20 cellular contexts compared by ENCODE assay signal in genomic region chr15:90262426-90262825, GRCh38. TPM values are rescaled to one million over a fixed set of nuclear protein-coding genes. Genes with fewer than 3 reads are reported as not detected.
DNase-seq lines count a peak whose midpoint lies in the region; ATAC-seq, FAIRE-seq and TF ChIP-seq lines count a peak whose summit lies in the region.
"Had no signal": no experiment of that assay in that cellular context is flagged by ENCODE, and none has a peak within 500 bp of the region (broad histone marks: within the 10 kb centered on the region; RNA-seq: fewer than 3 reads in every experiment).

No MANE protein-coding gene starts in this region.

- TF ChIP-seq CTCF in K562 (IDR thresholded peaks at IDR 0.05 in 2 of 3, conservative IDR thresholded peaks at IDR 0.05 in 1 of 3; ENCODE audit: insufficient read depth in 2 of 3, low read depth in 1 of 3, low read length in 3 of 3) (no peak), stomach (IDR thresholded peaks at IDR 0.05) (no peak)

- peaks cover 6% of the 10 kb centered on the region; the same call in 1 of the 3 replicates for H3K36me3 ChIP-seq in K562 (ENCODE audit: control insufficient read depth, insufficient read depth, low read length)
- no peaks in the 10 kb centered on the region for H3K36me3 ChIP-seq in stomach
- H3K36me3 ChIP-seq: right lobe of liver, thoracic aorta had no signal

- DNase-seq in NCI-H226: peak; percentile 69
- no peak for DNase-seq in K562 (ENCODE audit: extremely low read depth in 1 of 4, low spot score in 3 of 4)
- DNase-seq in lung microvascular endothelial cell (ENCODE audit: low read depth in 2 of 2): peak; percentile 12 to 37
- no peak for DNase-seq in stimulated activated effector memory CD8-positive, alpha-beta T cell treated with anti-CD3 and anti-CD28 coated beads, Interleukin-12 subunit alpha, Interleukin-12 subunit beta, amount 100 ng/mL, for 72 hours (ENCODE audit: low spot score in 2 of 2)
- no peak for DNase-seq in stomach
- no peak for DNase-seq in GM19239 (ENCODE audit: insufficient read length, low spot score)
- DNase-seq in frontal cortex (ENCODE audit: low spot score in 2 of 2): no peak
- DNase-seq: activated CD4-positive, alpha-beta T cell treated with anti-CD3 and anti-CD28 coated beads for 4 hours; activated effector memory CD4-positive, alpha-beta T cell treated with Interleukin-2 at 50 U/mL for 16 hours; caudate nucleus; CD8-positive, alpha-beta memory T cell; DMS53; immature natural killer cell; NCI-H1436; NCI-H526; Right ventricle myocardium superior had no signal

- no peaks in the 10 kb centered on the region for H3K9me3 Mint-ChIP-seq in stimulated activated effector memory CD8-positive, alpha-beta T cell treated with anti-CD3 and anti-CD28 coated beads, Interleukin-12 subunit alpha, Interleukin-12 subunit beta, amount 100 ng/mL, for 72 hours
- H3K9me3 Mint-ChIP-seq: CD8-positive, alpha-beta memory T cell; immature natural killer cell had no signal

- ATAC-seq in K562: no peak
- ATAC-seq in stimulated activated effector memory CD8-positive, alpha-beta T cell treated with anti-CD3 and anti-CD28 coated beads, Interleukin-12 subunit alpha, Interleukin-12 subunit beta, amount 100 ng/mL, for 72 hours: no peak
- ATAC-seq: right lobe of liver had no signal

- no peak for TF ChIP-seq RAD21 in K562 (CRISPR knock-in tag; conservative IDR thresholded peaks at IDR 0.05 in 1 of 2, IDR thresholded peaks at IDR 0.05 in 1 of 2)

- H3K4me1 ChIP-seq in K562 (replicated peaks in 1 of 2; ENCODE audit: control insufficient read depth in 2 of 2, insufficient read depth in 2 of 2, low read length in 2 of 2) (peaks cover 10 to 14% of the 10 kb centered on the region in 2 experiments), stomach (peaks cover 14 to 20% (median 20%) of the 10 kb centered on the region in 4 donors)

- H3K9me3 ChIP-seq in K562 (replicated peaks; ENCODE audit: control insufficient read depth, insufficient read depth, low read depth, low read length) (no peaks in the 10 kb centered on the region), stomach (no peaks in the 10 kb centered on the region)
- H3K9me3 ChIP-seq: right lobe of liver, thoracic aorta had no signal

- peaks cover 28% of the 10 kb centered on the region for H3K36me3 Mint-ChIP-seq in stimulated activated effector memory CD8-positive, alpha-beta T cell treated with anti-CD3 and anti-CD28 coated beads, Interleukin-12 subunit alpha, Interleukin-12 subunit beta, amount 100 ng/mL, for 72 hours
- H3K36me3 Mint-ChIP-seq: immature natural killer cell had no signal

- FAIRE-seq in K562 (lab: Jason Lieb, UNC) (no peak), GM19239 (lab: Jason Lieb, UNC) (no peak), frontal cortex (lab: Jason Lieb, UNC) (no peak)
- FAIRE-seq: GM12891 had no signal

- TF ChIP-seq POLR2A in K562 (conservative IDR thresholded peaks at IDR 0.05): no peak
- no peak for TF ChIP-seq POLR2A in stomach (IDR thresholded peaks at IDR 0.05)

- in situ Hi-C loops in K562 (cut with MboI): no loop called here

- peaks cover 32% of the 10 kb centered on the region for H3K79me2 ChIP-seq in K562 (ENCODE audit: control insufficient read depth, insufficient read depth, low read length)

- no peaks in the 10 kb centered on the region for H4K20me1 ChIP-seq in K562 (replicated peaks; ENCODE audit: control insufficient read depth, insufficient read depth, low read length)

- no peak for TF ChIP-seq EP300 in K562 (IDR thresholded peaks at IDR 0.05; ENCODE audit: low read length)
- TF ChIP-seq EP300 in stomach (IDR thresholded peaks at IDR 0.05): no peak

- POLR2A ChIA-PET in K562 (lab: Yijun Ruan, JAX): interaction anchor here (0.6 to 1.4 kb wide), 4 partner anchors 10 to 246 kb away, joined by 3 to 6 read pairs (median 4); partner anchors contain the start of gene TTLL13

- no peak overlapping the region for H2AFZ ChIP-seq in K562 (ENCODE audit: low read depth, low read length)

- intact Hi-C loops in K562 (cut with micrococcal nuclease): no loop called here
- intact Hi-C loops in stomach (cut with DNase I; ENCODE audit: low total_unique reads): no loop called here

- H3K27ac Mint-ChIP-seq in stimulated activated effector memory CD8-positive, alpha-beta T cell treated with anti-CD3 and anti-CD28 coated beads, Interleukin-12 subunit alpha, Interleukin-12 subunit beta, amount 100 ng/mL, for 72 hours: peak overlapping the region; percentile 1

- 0 out of 4 replicates have a peak overlapping the region, but pooled peaks of 1 of the 2 experiments have one; percentile 43 for H3K9ac ChIP-seq in K562 (ENCODE audit: insufficient read depth in 1 of 2, low read depth in 2 of 2, low read length in 2 of 2)

- H3K4me3 Mint-ChIP-seq in stimulated activated effector memory CD8-positive, alpha-beta T cell treated with anti-CD3 and anti-CD28 coated beads, Interleukin-12 subunit alpha, Interleukin-12 subunit beta, amount 100 ng/mL, for 72 hours: no peak overlapping the region

- H3K4me2 ChIP-seq in K562 (ENCODE audit: insufficient read depth, low read length): no peak overlapping the region

- 30% methylated on average over 5 of the region's 5 CpGs for WGBS in K562 (ENCODE audit: insufficient coverage, low coverage, missing lambda C conversion rate)
- WGBS in stomach, 5 donors: 66 to 80% (median 69%) methylated on average over 5 of the region's 5 CpGs

- CTCF ChIA-PET in K562 (lab: Yijun Ruan, JAX; ENCODE audit: low intra/inter-chr PET ratio): no interaction called here

- no peaks in the 10 kb centered on the region for H3K9me1 ChIP-seq in K562 (ENCODE audit: control insufficient read depth, insufficient read depth, low read length)

- BruUV-seq in K562 (replicated peaks; lab: Mats Ljungman, UMichigan): no TSS peak

- H3K27ac ChIP-seq in K562 (ENCODE audit: extremely low read depth, low read depth, low read length) (no peak overlapping the region), stomach (no peak overlapping the region)
- H3K27ac ChIP-seq: right lobe of liver, thoracic aorta had no signal

- peaks cover 38% of the 10 kb centered on the region for H3K4me1 Mint-ChIP-seq in stimulated activated effector memory CD8-positive, alpha-beta T cell treated with anti-CD3 and anti-CD28 coated beads, Interleukin-12 subunit alpha, Interleukin-12 subunit beta, amount 100 ng/mL, for 72 hours

- H3K27me3 ChIP-seq in K562 (ENCODE audit: control insufficient read depth in 2 of 2, insufficient read depth in 2 of 2, low read length in 2 of 2): no peaks in the 10 kb centered on the region
- H3K27me3 ChIP-seq in stomach: no peaks in the 10 kb centered on the region
- H3K27me3 ChIP-seq: right lobe of liver had no signal

- H3K4me3 ChIP-seq in K562: no peak overlapping the region
- H3K4me3 ChIP-seq in stomach: no peak overlapping the region
- H3K4me3 ChIP-seq: right lobe of liver, thoracic aorta had no signal

RNA-seq across cellular contexts. Expression of gene NGRN, which starts 3.0 kb away (rescaled TPM):
- 23.0 and 24.9 TPM in 2 replicates for total RNA-seq in K562 (2011; cell fraction: chromatin; rRNA removed; ENCODE audit: low replicate concordance)
- 17.9 and 20.5 TPM in 2 replicates for total RNA-seq in K562 (2011; cell fraction: nucleolus; rRNA removed)
- 24.8 and 26.5 TPM in 2 replicates for total RNA-seq in K562 (2011; cell fraction: nucleoplasm; rRNA removed)
- total RNA-seq in K562 (2014; rRNA removed) (69.5 and 73.4 TPM in 2 replicates), K562 (2014; rRNA removed; fragmentation: Illumina TruSeq; extraction: Trizol) (54.9 and 58.8 TPM in 2 replicates), K562 (2015; rRNA removed; fragmentation: Illumina TruSeq; extraction: Trizol) (60.0 and 61.5 TPM in 2 replicates), K562 (2021) (64.6 and 66.5 TPM in 2 replicates), lung microvascular endothelial cell (45.5 and 91.7 TPM in 2 replicates), stomach (10 to 100 TPM; 24.0 to 97.4 (median 61.3) TPM), frontal cortex (226 TPM)
- polyA plus RNA-seq in K562 (2011; rRNA removed) (57.5 and 62.8 TPM in 2 replicates), K562 (2014; fragmentation: Illumina TruSeq; extraction: Trizol) (47.9 and 56.5 TPM in 2 replicates), K562 (2014; fragmentation: Nextera tagmentation; extraction: Ambion mirVana) (10 to 100 TPM; 14.0 to 21.0 TPM), K562 (2014; rRNA removed) (64.5 and 70.3 TPM in 2 replicates), stomach (10 to 100 TPM; 51.1 to 70.3 (median 55.3) TPM)
- 45.8 and 48.7 TPM in 2 replicates for polyA plus RNA-seq in K562 (2011; cell fraction: cytosol; rRNA removed)
- 21.4 and 27.0 TPM in 2 replicates for polyA plus RNA-seq in K562 (2011; cell fraction: nucleus; rRNA removed)
- polyA plus RNA-seq in K562 (2012): 49.2 and 50.7 TPM in 2 replicates
- 37.7 and 38.0 TPM in 2 replicates for polyA minus RNA-seq in K562 (2011; rRNA and poly(A)+ RNA removed)
- polyA minus RNA-seq in K562 (2011; cell fraction: cytosol; rRNA and poly(A)+ RNA removed): 18.5 and 20.3 TPM in 2 replicates
- 8.5 and 11.4 TPM in 2 replicates for polyA minus RNA-seq in K562 (2011; cell fraction: nucleus; rRNA and poly(A)+ RNA removed)

RNA-seq across cellular contexts. Expression of gene TTLL13, which starts 13.1 kb away (rescaled TPM):
- 1.1 and 1.4 TPM in 2 replicates for total RNA-seq in K562 (2011; cell fraction: chromatin; rRNA removed; ENCODE audit: low replicate concordance)
- 0.53 and 0.83 TPM in 2 replicates for total RNA-seq in K562 (2011; cell fraction: nucleolus; rRNA removed)
- total RNA-seq in K562 (2011; cell fraction: nucleoplasm; rRNA removed): 0.37 and 0.76 TPM in 2 replicates
- total RNA-seq in K562 (2014; rRNA removed) (0.04 TPM in 1 of 2 replicates, not detected in the other), K562 (2014; rRNA removed; fragmentation: Illumina TruSeq; extraction: Trizol) (0.10 and 0.22 TPM in 2 replicates), K562 (2015; rRNA removed; fragmentation: Illumina TruSeq; extraction: Trizol) (0.11 TPM in 1 of 2 replicates, not detected in the other), K562 (2021) (0.11 and 0.36 TPM in 2 replicates), lung microvascular endothelial cell (under 0.01 TPM in 2 replicates), stomach (not detected), frontal cortex (under 0.01 TPM)
- polyA plus RNA-seq in K562 (2011; rRNA removed) (0.20 and 0.24 TPM in 2 replicates), K562 (2014; fragmentation: Illumina TruSeq; extraction: Trizol) (0.12 TPM in 1 of 2 replicates, not detected in the other), K562 (2014; fragmentation: Nextera tagmentation; extraction: Ambion mirVana) (under 1 TPM; 0.10 to 0.17 TPM), K562 (2014; rRNA removed) (0.05 TPM in 1 of 2 replicates, not detected in the other), stomach (under 1 TPM in 1 of 3 donors, not detected in 2; 0.10 TPM)
- 0.22 and 0.24 TPM in 2 replicates for polyA plus RNA-seq in K562 (2011; cell fraction: cytosol; rRNA removed)
- polyA plus RNA-seq in K562 (2011; cell fraction: nucleus; rRNA removed): 0.49 and 0.74 TPM in 2 replicates
- polyA plus RNA-seq in K562 (2012): 0.17 and 0.55 TPM in 2 replicates
- polyA minus RNA-seq in K562 (2011; rRNA and poly(A)+ RNA removed): 0.28 and 0.51 TPM in 2 replicates
- polyA minus RNA-seq in K562 (2011; cell fraction: cytosol; rRNA and poly(A)+ RNA removed): not detected in 2 replicates
- 0.22 and 0.40 TPM in 2 replicates for polyA minus RNA-seq in K562 (2011; cell fraction: nucleus; rRNA and poly(A)+ RNA removed)
- total RNA-seq: osteocyte, Right ventricle myocardium superior, thoracic aorta had no signal

RNA-seq across cellular contexts. Expression of gene GDPGP1, which starts 28.4 kb away (rescaled TPM):
- total RNA-seq in K562 (2011; cell fraction: chromatin; rRNA removed; ENCODE audit: low replicate concordance): 9.0 and 29.0 TPM in 2 replicates
- total RNA-seq in K562 (2011; cell fraction: nucleolus; rRNA removed): 29.9 and 32.4 TPM in 2 replicates
- 18.3 and 18.8 TPM in 2 replicates for total RNA-seq in K562 (2011; cell fraction: nucleoplasm; rRNA removed)
- total RNA-seq in K562 (2014; rRNA removed) (3.9 and 4.0 TPM in 2 replicates), K562 (2014; rRNA removed; fragmentation: Illumina TruSeq; extraction: Trizol) (2.8 and 3.0 TPM in 2 replicates), K562 (2015; rRNA removed; fragmentation: Illumina TruSeq; extraction: Trizol) (2.4 and 3.0 TPM in 2 replicates), K562 (2021) (6.0 and 6.1 TPM in 2 replicates), lung microvascular endothelial cell (6.3 and 8.7 TPM in 2 replicates), stomach (10 to 100 TPM in 1 of 5 donors, 1 to 10 TPM in 2, under 1 TPM in 1, not detected in 1; under 0.01 to 26.6 (median 5.9) TPM), frontal cortex (4.9 TPM)
- polyA plus RNA-seq in K562 (2011; rRNA removed) (3.7 and 4.0 TPM in 2 replicates), K562 (2014; fragmentation: Illumina TruSeq; extraction: Trizol) (1.2 and 2.0 TPM in 2 replicates), K562 (2014; fragmentation: Nextera tagmentation; extraction: Ambion mirVana) (under 1 TPM; 0.78 to 0.92 TPM), K562 (2014; rRNA removed) (2.6 and 3.3 TPM in 2 replicates), stomach (1 to 10 TPM in 2 of 3 donors, under 1 TPM in 1; 0.92 to 3.2 (median 2.4) TPM)
- polyA plus RNA-seq in K562 (2011; cell fraction: cytosol; rRNA removed): 1.4 and 2.7 TPM in 2 replicates
- polyA plus RNA-seq in K562 (2011; cell fraction: nucleus; rRNA removed): 9.9 and 12.7 TPM in 2 replicates
- polyA plus RNA-seq in K562 (2012): 2.3 and 4.2 TPM in 2 replicates
- polyA minus RNA-seq in K562 (2011; rRNA and poly(A)+ RNA removed): 7.1 and 7.7 TPM in 2 replicates
- polyA minus RNA-seq in K562 (2011; cell fraction: cytosol; rRNA and poly(A)+ RNA removed): 6.0 and 7.6 TPM in 2 replicates
- polyA minus RNA-seq in K562 (2011; cell fraction: nucleus; rRNA and poly(A)+ RNA removed): 13.9 and 15.4 TPM in 2 replicates

RNA-seq across cellular contexts. Expression of gene CIB1, which starts 28.7 kb away (rescaled TPM):
- 14.3 and 33.8 TPM in 2 replicates for total RNA-seq in K562 (2011; cell fraction: chromatin; rRNA removed; ENCODE audit: low replicate concordance)
- total RNA-seq in K562 (2011; cell fraction: nucleolus; rRNA removed): 35.9 and 36.5 TPM in 2 replicates
- 26.0 and 30.1 TPM in 2 replicates for total RNA-seq in K562 (2011; cell fraction: nucleoplasm; rRNA removed)
- total RNA-seq in K562 (2014; rRNA removed): 61.4 and 94.5 TPM in 2 replicates
- 46.9 and 49.6 TPM in 2 replicates for total RNA-seq in K562 (2014; rRNA removed; fragmentation: Illumina TruSeq; extraction: Trizol)
- total RNA-seq in K562 (2015; rRNA removed; fragmentation: Illumina TruSeq; extraction: Trizol): 63.4 and 64.5 TPM in 2 replicates
- total RNA-seq in K562 (2021): 106 and 107 TPM in 2 replicates
- 136 and 186 TPM in 2 replicates for polyA plus RNA-seq in K562 (2011; rRNA removed)
- 212 and 302 TPM in 2 replicates for polyA plus RNA-seq in K562 (2011; cell fraction: cytosol; rRNA removed)
- polyA plus RNA-seq in K562 (2011; cell fraction: nucleus; rRNA removed): 104 and 147 TPM in 2 replicates
- polyA plus RNA-seq in K562 (2012): 132 and 166 TPM in 2 replicates
- 107 and 138 TPM in 2 replicates for polyA plus RNA-seq in K562 (2014; fragmentation: Illumina TruSeq; extraction: Trizol)
- 10 to 100 TPM; 14.9 to 33.8 TPM for polyA plus RNA-seq in K562 (2014; fragmentation: Nextera tagmentation; extraction: Ambion mirVana)
- polyA plus RNA-seq in K562 (2014; rRNA removed): 128 and 142 TPM in 2 replicates
- polyA minus RNA-seq in K562 (2011; rRNA and poly(A)+ RNA removed): 38.2 and 47.4 TPM in 2 replicates
- 35.2 and 37.1 TPM in 2 replicates for polyA minus RNA-seq in K562 (2011; cell fraction: cytosol; rRNA and poly(A)+ RNA removed)
- polyA minus RNA-seq in K562 (2011; cell fraction: nucleus; rRNA and poly(A)+ RNA removed): 10.0 and 16.9 TPM in 2 replicates
- 31.2 and 36.0 TPM in 2 replicates for total RNA-seq in lung microvascular endothelial cell
- 100 to 1,000 TPM in 1 of 5 donors, 10 to 100 TPM in 4; 27.4 to 166 (median 36.6) TPM for total RNA-seq in stomach
- 100 to 1,000 TPM; 128 to 206 (median 158) TPM for polyA plus RNA-seq in stomach
- 3.7 TPM for total RNA-seq in frontal cortex

Comparison
In these comparisons a context has a peak if more than half of its experiments do, and no peak if none do; other contexts are left out.
1. DNase-seq: peak in NCI-H226 (single experiment) and lung microvascular endothelial cell (2 of 2); none in K562 (0 of 4), stimulated activated effector memory CD8-positive, alpha-beta T cell treated with anti-CD3 and anti-CD28 coated beads, Interleukin-12 subunit alpha, Interleukin-12 subunit beta, amount 100 ng/mL, for 72 hours (0 of 2), stomach (single experiment), GM19239 (single experiment) and frontal cortex (0 of 2).